In genomic region chr3:182364323-182364722, GRCh38 we compare ENCODE assay signal across 8 cellular contexts.
DNase-seq lines count a peak whose midpoint lies in the region; TF ChIP-seq lines count a peak whose summit lies in the region.
"Had no signal": no experiment of that assay in that cellular context is flagged by ENCODE, and none has a peak within 500 bp of the region (broad histone marks: within the 10 kb centered on the region; RNA-seq: fewer than 3 reads in every experiment).

No MANE protein-coding gene starts in this region.

- DNase-seq in HEK293T (ENCODE audit: extremely low spot score) (peak; percentile 36), NCI-H510A (lab: John Stamatoyannopoulos, UW) (peak; percentile 1), cerebellum (ENCODE audit: low spot score) (peak; percentile 8), occipital lobe (lab: John Stamatoyannopoulos, UW) (peak; percentile 18), AG20443 (ENCODE audit: low spot score) (no peak), GM19238 (ENCODE audit: insufficient read length, low spot score) (no peak)
- no peak for DNase-seq in activated effector memory CD4-positive, alpha-beta T cell treated with anti-CD3 and anti-CD28 coated beads, Interleukin-2, amount 50 U/mL, for 16 hours
- DNase-seq: activated B cell treated with CpG ODN at 0.5 μM for 24 hours had no signal

- POLR2A ChIA-PET in HEK293T (lab: Yijun Ruan, JAX): no interaction called here

- CTCF ChIA-PET in HEK293T (lab: Yijun Ruan, JAX): interaction anchor here (0.7 kb wide), 1 partner anchor 12 kb away, joined by 3 read pairs; no protein-coding TSS in a partner anchor

TF ChIP-seq in HEK293T, 16 proteins besides CTCF, POLR2A, EP300 and RAD21:
- TF ChIP-seq L3MBTL2 (conservative IDR thresholded peaks at IDR 0.05): no peak
- no peak for TF ChIP-seq FOXM1 (IDR thresholded peaks at IDR 0.05; ENCODE audit: borderline replicate concordance)
- no peak for TF ChIP-seq TARDBP (IDR thresholded peaks at IDR 0.05)
- no peak for TF ChIP-seq NFRKB (IDR thresholded peaks at IDR 0.05)
- no peak for TF ChIP-seq BHLHE40 (IDR thresholded peaks at IDR 0.05; ENCODE audit: borderline replicate concordance)
- TF ChIP-seq ZNF384 (IDR thresholded peaks at IDR 0.05): no peak
- TF ChIP-seq SUZ12 (IDR thresholded peaks at IDR 0.05): no peak
- no peak for TF ChIP-seq FOXA1 (IDR thresholded peaks at IDR 0.05)
- TF ChIP-seq HDGF (IDR thresholded peaks at IDR 0.05; ENCODE audit: borderline replicate concordance): no peak
- TF ChIP-seq SP1 (IDR thresholded peaks at IDR 0.05): no peak
- TF ChIP-seq LEF1 (IDR thresholded peaks at IDR 0.05; ENCODE audit: borderline replicate concordance): no peak
- TF ChIP-seq FOXK2 (IDR thresholded peaks at IDR 0.05): no peak
- TF ChIP-seq, protein P1, sequence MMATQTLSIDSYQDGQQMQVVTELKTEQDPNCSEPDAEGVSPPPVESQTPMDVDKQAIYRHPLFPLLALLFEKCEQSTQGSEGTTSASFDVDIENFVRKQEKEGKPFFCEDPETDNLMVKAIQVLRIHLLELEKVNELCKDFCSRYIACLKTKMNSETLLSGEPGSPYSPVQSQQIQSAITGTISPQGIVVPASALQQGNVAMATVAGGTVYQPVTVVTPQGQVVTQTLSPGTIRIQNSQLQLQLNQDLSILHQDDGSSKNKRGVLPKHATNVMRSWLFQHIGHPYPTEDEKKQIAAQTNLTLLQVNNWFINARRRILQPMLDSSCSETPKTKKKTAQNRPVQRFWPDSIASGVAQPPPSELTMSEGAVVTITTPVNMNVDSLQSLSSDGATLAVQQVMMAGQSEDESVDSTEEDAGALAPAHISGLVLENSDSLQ (IDR thresholded peaks at IDR 0.05): no peak
- no peak for TF ChIP-seq ARNT (IDR thresholded peaks at IDR 0.05)
TF ChIP-seq in HEK293T: peak in this region for 0.

Comparison
In these comparisons a context has a peak if more than half of its experiments do, and no peak if none do; other contexts are left out.
1. DNase-seq: peak in HEK293T (single experiment), NCI-H510A (single experiment), cerebellum (single experiment) and occipital lobe (single experiment); none in AG20443 (single experiment), activated effector memory CD4-positive, alpha-beta T cell treated with anti-CD3 and anti-CD28 coated beads, Interleukin-2, amount 50 U/mL, for 16 hours (single experiment) and GM19238 (single experiment).